Comparison of ENCODE assay signal across 27 cellular contexts in genomic region chr14:29426083-29426482, GRCh38.
"Had no signal": no experiment of that assay in that cellular context is flagged by ENCODE, and none has a peak within 500 bp of the region (broad histone marks: within the 10 kb centered on the region; RNA-seq: fewer than 3 reads in every experiment).

No MANE protein-coding gene starts in this region.

- H3K27me3 ChIP-seq: colonic mucosa, dorsolateral prefrontal cortex, esophagus muscularis mucosa, esophagus squamous epithelium, foreskin keratinocyte, gastrocnemius medialis, gastroesophageal sphincter had no signal

- H3K4me1 Mint-ChIP-seq: endodermal cell had no signal

- H3K9me3 ChIP-seq: colonic mucosa, esophagus muscularis mucosa, esophagus squamous epithelium, gastrocnemius medialis, gastroesophageal sphincter, heart left ventricle, heart right ventricle had no signal

- ATAC-seq: effector memory CD8-positive, alpha-beta T cell; esophagus mucosa; foreskin keratinocyte; gastrocnemius medialis; gastroesophageal sphincter; heart left ventricle; heart right ventricle had no signal

- H3K4me1 ChIP-seq: colonic mucosa, esophagus muscularis mucosa, esophagus squamous epithelium, foreskin keratinocyte, gastrocnemius medialis, gastroesophageal sphincter, heart left ventricle, heart right ventricle had no signal

- DNase-seq: colonic mucosa; cortex of kidney; dermis blood vessel endothelial cell; dorsolateral prefrontal cortex; effector CD4-positive, alpha-beta T cell; effector CD8-positive, alpha-beta T cell; effector memory CD4-positive, alpha-beta T cell; effector memory CD8-positive, alpha-beta T cell; endodermal cell; erythroblast; esophagus squamous epithelium; foreskin fibroblast; foreskin keratinocyte; foreskin melanocyte; gastrocnemius medialis; heart left ventricle; heart right ventricle had no signal

- H3K27me3 Mint-ChIP-seq: dendritic cell treated with granulocyte-macrophage colony-stimulating factor and Interleukin-4, amounts not matched to agents 40 ng/mL and 50 ng/mL, for 4 days; effector memory CD8-positive, alpha-beta T cell had no signal

- H3K9me3 Mint-ChIP-seq: dendritic cell treated with granulocyte-macrophage colony-stimulating factor and Interleukin-4, amounts not matched to agents 40 ng/mL and 50 ng/mL, for 4 days; endodermal cell had no signal

- H3K27ac Mint-ChIP-seq: dendritic cell treated with granulocyte-macrophage colony-stimulating factor and Interleukin-4, amounts not matched to agents 40 ng/mL and 50 ng/mL, for 4 days; effector memory CD8-positive, alpha-beta T cell; endodermal cell had no signal

- H3K27ac ChIP-seq: colonic mucosa, coronary artery, dorsolateral prefrontal cortex, epithelial cell of prostate, esophagus muscularis mucosa, esophagus squamous epithelium, foreskin keratinocyte, gastrocnemius medialis, gastroesophageal sphincter, heart left ventricle, heart right ventricle had no signal

- H3K4me3 ChIP-seq: colonic mucosa, coronary artery, dorsolateral prefrontal cortex, esophagus muscularis mucosa, esophagus squamous epithelium, gastrocnemius medialis, gastroesophageal sphincter, heart left ventricle, heart right ventricle had no signal

- H3K4me3 Mint-ChIP-seq: dendritic cell treated with granulocyte-macrophage colony-stimulating factor and Interleukin-4, amounts not matched to agents 40 ng/mL and 50 ng/mL, for 4 days; effector memory CD8-positive, alpha-beta T cell; endodermal cell had no signal

- FAIRE-seq: colon, endometrium, endothelial cell of umbilical vein, frontal cortex had no signal

- H3K36me3 ChIP-seq: colonic mucosa, esophagus muscularis mucosa, esophagus squamous epithelium, gastrocnemius medialis, gastroesophageal sphincter, heart left ventricle, heart right ventricle had no signal
